In the genomic region with DNA sequence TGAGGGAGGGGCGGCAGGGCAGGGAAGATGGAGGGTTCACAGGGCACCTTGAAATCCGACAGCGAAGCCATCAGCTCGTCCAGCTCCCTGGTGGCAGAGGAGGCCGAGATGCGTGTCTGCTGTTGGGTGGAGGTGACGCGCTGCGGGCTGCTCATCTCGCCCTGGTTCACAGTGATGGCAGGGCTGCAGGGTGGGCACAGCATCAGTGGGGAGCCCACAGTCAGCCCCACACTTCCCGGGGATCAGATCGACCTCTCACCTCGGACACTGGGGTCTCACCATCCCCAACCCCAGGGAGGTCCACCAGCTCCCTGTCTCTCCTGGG, we compare ENCODE assay signal across 2 cellular contexts.
A peak's percentile ranks its signal among the peaks of the same experiment; 100 is the strongest.
TF ChIP-seq lines count a peak whose summit lies in the region.

No MANE protein-coding gene starts in this region.

TF ChIP-seq in IMR-90, 13 proteins besides CTCF, POLR2A, EP300 and RAD21:
- no peak for TF ChIP-seq FOS (IDR thresholded peaks at IDR 0.05; ENCODE audit: low read depth, low read length)
- no peak for TF ChIP-seq MXI1 (IDR thresholded peaks at IDR 0.05; ENCODE audit: borderline replicate concordance, low read depth, low read length)
- no peak for TF ChIP-seq RFX5 (IDR thresholded peaks at IDR 0.05; ENCODE audit: low read depth, low read length)

TF ChIP-seq in endothelial cell of umbilical vein, 7 proteins besides CTCF, POLR2A, EP300 and RAD21:
- TF ChIP-seq POLR2AphosphoS5 (IDR thresholded peaks at IDR 0.05; ENCODE audit: insufficient read depth, low read depth, low read length) (peak; percentile 31), EZH2 (IDR thresholded peaks at IDR 0.05; ENCODE audit: borderline replicate concordance, low read depth, low read length, severe bottlenecking) (no peak)
